ENCODE assay signal across 8 cellular contexts in genomic region chr18:63137999-63138448, GRCh38.
DNase-seq lines count a peak whose midpoint lies in the region; ATAC-seq and TF ChIP-seq lines count a peak whose summit lies in the region.

No MANE protein-coding gene starts in this region.

- H3K36me3 Mint-ChIP-seq in activated naive CD4-positive, alpha-beta T cell treated with anti-CD3 and anti-CD28 coated beads, Interleukin-2, amount 10 ng/mL, durations not matched to agents 7 days and 5 days: peaks cover 74% of the 10 kb centered on the region
- H3K36me3 Mint-ChIP-seq in nephron progenitor cell (ENCODE audit: low read depth): peaks cover 17% of the 10 kb centered on the region

- peaks cover 5% of the 10 kb centered on the region for H3K9me3 Mint-ChIP-seq in activated naive CD4-positive, alpha-beta T cell treated with anti-CD3 and anti-CD28 coated beads, Interleukin-2, amount 10 ng/mL, durations not matched to agents 7 days and 5 days
- H3K9me3 Mint-ChIP-seq in nephron progenitor cell: no peaks in the 10 kb centered on the region

- H3K27ac Mint-ChIP-seq in activated naive CD4-positive, alpha-beta T cell treated with anti-CD3 and anti-CD28 coated beads, Interleukin-2, amount 10 ng/mL, durations not matched to agents 7 days and 5 days: peak overlapping the region; percentile 94
- no peak overlapping the region for H3K27ac Mint-ChIP-seq in nephron progenitor cell

- peak overlapping the region; percentile 69 for H3K4me3 Mint-ChIP-seq in activated naive CD4-positive, alpha-beta T cell treated with anti-CD3 and anti-CD28 coated beads, Interleukin-2, amount 10 ng/mL, durations not matched to agents 7 days and 5 days
- peak overlapping the region; percentile 74 for H3K4me3 Mint-ChIP-seq in nephron progenitor cell

- peak; percentile 49 for TF ChIP-seq POLR2A in GM19193 (IDR thresholded peaks at IDR 0.05; ENCODE audit: extremely low read depth, insufficient read depth, insufficient read length)

- ATAC-seq in HG03196 (IDR thresholded peaks at IDR 0.05; ENCODE audit: unreplicated experiment): no peak
- ATAC-seq in GM21576 (IDR thresholded peaks at IDR 0.05; ENCODE audit: unreplicated experiment): no peak
- ATAC-seq in HG03432 (IDR thresholded peaks at IDR 0.05; ENCODE audit: unreplicated experiment): no peak
- ATAC-seq in GM21367 (IDR thresholded peaks at IDR 0.05; ENCODE audit: unreplicated experiment): no peak

- no peak for TF ChIP-seq CTCF in nephron progenitor cell (IDR thresholded peaks at IDR 0.05)

- CTCF ChIA-PET in activated naive CD4-positive, alpha-beta T cell treated with anti-CD3 and anti-CD28 coated beads, Interleukin-2, amount 10 ng/mL, durations not matched to agents 7 days and 5 days (lab: Charles Lee): interaction anchor here (1.6 to 2.3 kb wide), 2 partner anchors 17 to 180 kb away, joined by 7 to 8 read pairs; no protein-coding TSS in a partner anchor

- peaks cover 79% of the 10 kb centered on the region for H3K4me1 Mint-ChIP-seq in activated naive CD4-positive, alpha-beta T cell treated with anti-CD3 and anti-CD28 coated beads, Interleukin-2, amount 10 ng/mL, durations not matched to agents 7 days and 5 days
- H3K4me1 Mint-ChIP-seq in nephron progenitor cell: peaks cover 59% of the 10 kb centered on the region

- DNase-seq in Kasumi-1 (lab: John Stamatoyannopoulos, UW) (peak; percentile 91), nephron progenitor cell (no peak)
- DNase-seq in activated naive CD4-positive, alpha-beta T cell treated with anti-CD3 and anti-CD28 coated beads, Interleukin-2, amount 10 ng/mL, durations not matched to agents 7 days and 5 days: peak; percentile 71

- H3K27me3 Mint-ChIP-seq in activated naive CD4-positive, alpha-beta T cell treated with anti-CD3 and anti-CD28 coated beads, Interleukin-2, amount 10 ng/mL, durations not matched to agents 7 days and 5 days: no peaks in the 10 kb centered on the region
- H3K27me3 Mint-ChIP-seq in nephron progenitor cell (ENCODE audit: low read depth, poor library complexity): peaks cover 15% of the 10 kb centered on the region
